ENCODE assay signal across 17 cellular contexts in genomic region chr11:7418061-7418460, GRCh38.
DNase-seq lines count a peak whose midpoint lies in the region; ATAC-seq and TF ChIP-seq lines count a peak whose summit lies in the region.
"Had no signal": no experiment of that assay in that cellular context is flagged by ENCODE, and none has a peak within 500 bp of the region (broad histone marks: within the 10 kb centered on the region; RNA-seq: fewer than 3 reads in every experiment).

No MANE protein-coding gene starts in this region.

- no peak overlapping the region for H3K4me3 ChIP-seq in brain microvascular endothelial cell (ENCODE audit: low read depth, low read length)
- H3K4me3 ChIP-seq: BLaER1, GM12878, GM23248 had no signal

- peak; percentile 89 for ATAC-seq in foreskin keratinocyte
- no peak for ATAC-seq in HG03520 (IDR thresholded peaks at IDR 0.05; ENCODE audit: unreplicated experiment)
- ATAC-seq in HG03521 (IDR thresholded peaks at IDR 0.05; ENCODE audit: unreplicated experiment): no peak
- ATAC-seq in left ventricle myocardium superior: no peak
- ATAC-seq: CD8-positive, alpha-beta T cell; GM12878 had no signal

- in situ Hi-C loops in brain microvascular endothelial cell (cut with HindIII; ENCODE audit: low pct_ligation_motif_present, low sequenced_read_pairs): no loop called here

- TF ChIP-seq CTCF in brain microvascular endothelial cell (IDR thresholded peaks at IDR 0.05; ENCODE audit: low read depth, low read length, missing control alignments): no peak
- no peak for TF ChIP-seq CTCF in foreskin keratinocyte (conservative IDR thresholded peaks at IDR 0.05)

- intact Hi-C loops in left ventricle myocardium superior (cut with micrococcal nuclease): no loop called here

- H3K36me3 ChIP-seq in brain microvascular endothelial cell (replicated peaks): no peaks in the 10 kb centered on the region
- H3K36me3 ChIP-seq: BLaER1 had no signal

- H3K27ac ChIP-seq in brain microvascular endothelial cell (no peak overlapping the region), foreskin keratinocyte (no peak overlapping the region)
- H3K27ac ChIP-seq: BLaER1, GM23248 had no signal

- H3K27me3 ChIP-seq in brain microvascular endothelial cell (replicated peaks): no peaks in the 10 kb centered on the region
- no peaks in the 10 kb centered on the region for H3K27me3 ChIP-seq in foreskin keratinocyte
- H3K27me3 ChIP-seq: BLaER1 had no signal

- peak; percentile 52 for DNase-seq in 8988T
- DNase-seq in M059J (ENCODE audit: low read depth): peak; percentile 93
- peak; percentile 58 for DNase-seq in brain microvascular endothelial cell
- DNase-seq in foreskin keratinocyte: peak; percentile 20 to 67
- no peak for DNase-seq in left ventricle myocardium superior
- DNase-seq in NCI-H2107 treated with DMSO at 0.1 percent for 48 hours (lab: John Stamatoyannopoulos, UW; ENCODE audit: unreplicated experiment): no peak
- DNase-seq: CD8-positive, alpha-beta T cell; GDM1; GM23248; IMR-90; NCI-H187 treated with DMSO at 0.1 percent for 48 hours; NCI-H526 treated with DMSO at 0.1 percent for 48 hours; RPMI8226 had no signal

- H3K4me1 ChIP-seq in foreskin keratinocyte: peaks cover 6% of the 10 kb centered on the region

Comparison
In these comparisons a context has a peak if more than half of its experiments do, and no peak if none do; other contexts are left out.
1. DNase-seq: peak in 8988T (single experiment), M059J (single experiment), brain microvascular endothelial cell (single experiment) and foreskin keratinocyte (2 of 2); none in left ventricle myocardium superior (single experiment) and NCI-H2107 treated with DMSO at 0.1 percent for 48 hours (single experiment).